In the genomic region with DNA sequence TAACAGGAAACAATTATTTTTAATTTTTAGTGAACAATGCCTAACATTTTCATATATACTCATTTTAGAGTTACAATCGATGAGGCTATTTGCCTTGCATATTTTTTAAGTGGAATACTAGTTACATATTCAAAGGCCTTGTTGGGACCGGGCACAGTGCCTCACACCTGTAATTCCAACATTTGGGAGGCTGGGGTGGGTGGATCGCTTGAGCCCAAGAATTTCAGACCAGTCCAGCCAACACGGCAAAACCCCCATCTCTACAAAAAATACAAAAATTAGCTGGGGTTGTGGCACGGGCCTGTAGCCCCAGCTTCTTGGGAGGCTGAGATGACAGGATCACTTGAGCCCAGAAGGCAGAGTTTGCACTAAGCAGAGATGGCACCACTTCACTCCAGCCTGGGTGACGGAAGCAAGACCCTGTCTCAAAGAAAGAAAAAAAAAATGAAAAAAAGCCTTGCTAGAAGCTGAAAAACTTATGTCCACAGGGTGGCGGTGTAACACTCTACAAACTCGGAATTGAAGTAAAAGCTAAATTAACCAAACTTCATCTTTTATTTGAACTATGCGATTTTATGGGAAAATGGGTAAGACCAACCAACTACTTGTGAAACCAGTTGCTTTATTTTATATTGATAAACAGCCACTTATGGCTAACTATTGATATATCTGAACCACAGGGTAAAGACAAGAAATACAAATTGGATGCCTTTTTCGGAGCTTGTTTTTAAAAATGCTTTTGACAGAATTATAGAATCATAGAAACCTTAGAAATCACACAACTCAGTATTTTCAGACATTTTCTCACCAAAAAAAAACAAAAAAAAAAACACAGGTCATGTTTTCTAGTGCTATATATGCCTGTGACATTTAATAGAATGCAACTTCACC, we compare ENCODE assay signal across 8 cellular contexts. TPM values are rescaled to one million over a fixed set of nuclear protein-coding genes. Genes with fewer than 3 reads are reported as not detected.
DNase-seq lines count a peak whose midpoint lies in the region; ATAC-seq, FAIRE-seq and TF ChIP-seq lines count a peak whose summit lies in the region.

No MANE protein-coding gene starts in this region.

- no peak for TF ChIP-seq POLR2A in vagina (IDR thresholded peaks at IDR 0.05)

- H3K9me3 ChIP-seq in OCI-LY7 (ENCODE audit: low read length) (no peaks in the 10 kb centered on the region), pancreas (no peaks in the 10 kb centered on the region), vagina (no peaks in the 10 kb centered on the region)

- POLR2A ChIA-PET in OCI-LY7 (lab: Charles Lee) = interaction anchor here (0.6 to 0.8 kb wide), 3 partner anchors 101 to 1418 kb away, joined by 3 to 4 read pairs (median 3); no protein-coding TSS in a partner anchor

- ATAC-seq in pancreas (peak in 3 of 4 donors; percentile 72 to 80 (median 79)), HG03521 (IDR thresholded peaks at IDR 0.05; ENCODE audit: unreplicated experiment) (no peak)

- no peaks in the 10 kb centered on the region for H3K27me3 ChIP-seq in pancreas
- H3K27me3 ChIP-seq in vagina = no peaks in the 10 kb centered on the region

- H3K4me1 ChIP-seq in OCI-LY7 (ENCODE audit: insufficient read depth, low read length, poor library complexity, severe bottlenecking) = no peaks in the 10 kb centered on the region
- peaks cover 0 to 4% (median 0%) of the 10 kb centered on the region in 3 donors for H3K4me1 ChIP-seq in pancreas
- peaks cover 8% of the 10 kb centered on the region for H3K4me1 ChIP-seq in vagina

- H3K27ac ChIP-seq in OCI-LY7 (ENCODE audit: low read depth, low read length, poor library complexity, severe bottlenecking) (no peak overlapping the region), pancreas (no peak overlapping the region), vagina (peak overlapping the region; percentile 57)

- 27 to 30% methylated on average over 10 of the region's 10 CpGs for WGBS in pancreas, 2 donors

- no peaks in the 10 kb centered on the region for H3K9me2 ChIP-seq in OCI-LY7 (ENCODE audit: insufficient read depth, low read length)

- no peaks in the 10 kb centered on the region for H3K79me2 ChIP-seq in OCI-LY7 (ENCODE audit: insufficient read depth, low read depth, low read length)

- H4K20me1 ChIP-seq in OCI-LY7 (ENCODE audit: insufficient read depth, low read length) = no peaks in the 10 kb centered on the region

- H3K36me3 ChIP-seq in OCI-LY7 (ENCODE audit: insufficient read depth, low read length) (no peaks in the 10 kb centered on the region), pancreas (no peaks in the 10 kb centered on the region), vagina (no peaks in the 10 kb centered on the region)

- H3K4me2 ChIP-seq in OCI-LY7 (ENCODE audit: low read length) = no peak overlapping the region

- CTCF ChIA-PET in OCI-LY7 (lab: Charles Lee; ENCODE audit: unreplicated experiment) = no interaction called here

- intact Hi-C loops in OCI-LY7 (cut with micrococcal nuclease; ENCODE audit: unreplicated experiment) = loop anchor here (1.0 to 10.0 kb wide), 3 partner anchors 107 to 385 kb away; no protein-coding TSS in a partner anchor
- intact Hi-C loops in pancreas (cut with DNase I) = loop anchor here in 2 of 3 donors (5.0 kb wide), 1 partner anchor 108 kb away; no protein-coding TSS in a partner anchor
- intact Hi-C loops in vagina (cut with DNase I) = loop anchor here (1.0 kb wide), 1 partner anchor 104 kb away; no protein-coding TSS in a partner anchor

- H2AFZ ChIP-seq in OCI-LY7 (ENCODE audit: low read length) = no peak overlapping the region

- TF ChIP-seq CTCF in OCI-LY7 (conservative IDR thresholded peaks at IDR 0.05; ENCODE audit: low read length) = peak; percentile 86
- TF ChIP-seq CTCF in fibroblast of mammary gland (conservative IDR thresholded peaks at IDR 0.05; ENCODE audit: control insufficient read depth, insufficient read depth, low read depth, low read length) = peak; percentile 70
- peak; percentile 11 to 62 (median 56) for TF ChIP-seq CTCF in pancreas (IDR thresholded peaks at IDR 0.05)
- TF ChIP-seq CTCF in vagina (IDR thresholded peaks at IDR 0.05) = peak; percentile 34 to 76 (median 69)

- BruUV-seq in OCI-LY7 (replicated peaks; lab: Mats Ljungman, UMichigan) = no TSS peak

- FAIRE-seq in pancreas (lab: Jason Lieb, UNC) = no peak

- DNase-seq in DMS53 (lab: John Stamatoyannopoulos, UW) (peak; percentile 80), HT-29 (ENCODE audit: low spot score) (peak; percentile 59), OCI-LY7 (ENCODE audit: low spot score) (peak; percentile 62), activated T-cell treated with anti-CD3 and anti-CD28 coated beads for 24 hours (ENCODE audit: low read depth) (peak; percentile 45), fibroblast of mammary gland (ENCODE audit: low read depth) (peak; percentile 85), pancreas (peak in 3 of 6 donors; percentile 29 to 59 (median 42)), vagina (ENCODE audit: extremely low spot score in 2 of 2) (no peak)

- H3K4me3 ChIP-seq in OCI-LY7 (ENCODE audit: low read depth, low read length, poor library complexity, severe bottlenecking) = no peak overlapping the region
- H3K4me3 ChIP-seq in fibroblast of mammary gland (ENCODE audit: control insufficient read depth, low read depth, low read length) = no peak overlapping the region
- H3K4me3 ChIP-seq in pancreas = no peak overlapping the region
- no peak overlapping the region for H3K4me3 ChIP-seq in vagina

RNA-seq across cellular contexts. Expression of a gene that starts 24.1 kb away (rescaled TPM):
- not detected in 2 replicates for total RNA-seq in HT-29 (2014; rRNA removed; shearing (Covaris generic))
- not detected in 2 replicates for total RNA-seq in OCI-LY7 (2014; rRNA removed; shearing (Covaris generic))
- not detected in 2 replicates for total RNA-seq in OCI-LY7 (2022)
- total RNA-seq in pancreas = under 1 TPM in 5 of 6 donors, not detected in 1; 0.03 to 0.09 (median 0.05) TPM
- polyA plus RNA-seq in pancreas = under 1 TPM in 1 of 2 donors, not detected in 1; 0.02 TPM
- not detected for total RNA-seq in vagina

RNA-seq across cellular contexts. Expression of a gene that starts 32.7 kb away (rescaled TPM):
- 18.8 and 24.4 TPM in 2 replicates for total RNA-seq in HT-29 (2014; rRNA removed; shearing (Covaris generic))
- not detected in 2 replicates for total RNA-seq in OCI-LY7 (2014; rRNA removed; shearing (Covaris generic))
- total RNA-seq in OCI-LY7 (2022) (0.08 and 0.39 TPM in 2 replicates), pancreas (10 to 100 TPM in 1 of 6 donors, 1 to 10 TPM in 5; 4.8 to 12.2 (median 6.4) TPM), vagina (14.2 TPM)
- 10 to 100 TPM in 1 of 2 donors, 1 to 10 TPM in 1; 4.8 to 12.8 TPM for polyA plus RNA-seq in pancreas

Comparison
In these comparisons a context has a peak if more than half of its experiments do, and no peak if none do; other contexts are left out.
1. DNase-seq: peak in DMS53 (single experiment), HT-29 (single experiment), OCI-LY7 (single experiment), activated T-cell treated with anti-CD3 and anti-CD28 coated beads for 24 hours (single experiment) and fibroblast of mammary gland (single experiment); none in vagina (0 of 2).
2. RNA of a gene that starts 32.7 kb away (total RNA-seq): 18.8 to 24.4 TPM in HT-29, 14.2 TPM in vagina (single experiment) and 4.8 to 12.2 TPM in pancreas; 0.08 to 0.39 TPM in OCI-LY7; every median in the first group is over 4 times any median in the second.
3. Peak in every context shown above with its lines, with median percentiles within 50 percentile points of each other: CTCF ChIP-seq.